Comparison of ENCODE assay signal across 33 cellular contexts in genomic region chr7:88366845-88367244, GRCh38.
"Had no signal": no experiment of that assay in that cellular context is flagged by ENCODE, and none has a peak within 500 bp of the region (broad histone marks: within the 10 kb centered on the region; RNA-seq: fewer than 3 reads in every experiment).

No MANE protein-coding gene starts in this region.

- DNase-seq: activated CD4-positive, alpha-beta memory T cell treated with anti-CD3 and anti-CD28 coated beads, Interleukin-2, amount 10 ng/mL, durations not matched to agents 7 days and 5 days; activated CD4-positive, alpha-beta T cell treated with anti-CD3 and anti-CD28 coated beads for 1 hour; activated CD4-positive, alpha-beta T cell treated with anti-CD3 and anti-CD28 coated beads for 36 hours; activated CD4-positive, alpha-beta T cell treated with anti-CD3 and anti-CD28 coated beads for 48 hours; activated CD4-positive, alpha-beta T cell treated with anti-CD3 and anti-CD28 coated beads, Interleukin-2, amount 10 ng/mL, durations not matched to agents 7 days and 5 days; activated CD4-positive, alpha-beta T cell treated with anti-CD3 and anti-CD28 coated beads, Interleukin-2, amount 50 U/mL, for 48 hours; activated CD4-positive, CD25-positive, alpha-beta regulatory T cell; activated CD8-positive, alpha-beta memory T cell treated with anti-CD3 and anti-CD28 coated beads for 24 hours; activated CD8-positive, alpha-beta memory T cell treated with anti-CD3 and anti-CD28 coated beads, Interleukin-2, amount 10 ng/mL, durations not matched to agents 7 days and 5 days; activated CD8-positive, alpha-beta memory T cell treated with anti-CD3 and anti-CD28 coated beads, Interleukin-2, amount 50 U/mL, for 48 hours; activated CD8-positive, alpha-beta T cell treated with anti-CD3 and anti-CD28 coated beads, Interleukin-2, amount 10 ng/mL, durations not matched to agents 7 days and 5 days; activated effector memory CD4-positive, alpha-beta T cell treated with Interleukin-2 at 50 U/mL for 16 hours; activated gamma-delta T cell; activated naive CD4-positive, alpha-beta T cell treated with anti-CD3 and anti-CD28 coated beads, Interleukin-2, amount 10 ng/mL, durations not matched to agents 7 days and 5 days; activated naive CD4-positive, alpha-beta T cell treated with Interleukin-2 at 50 U/mL for 16 hours; activated naive CD8-positive, alpha-beta T cell treated with anti-CD3 and anti-CD28 coated beads, Interleukin-2, amount 10 ng/mL, durations not matched to agents 7 days and 5 days; activated naive CD8-positive, alpha-beta T cell treated with anti-CD3 and anti-CD28 coated beads, Interleukin-2, amount 50 U/mL, for 24 hours; activated T-cell treated with anti-CD3 and anti-CD28 coated beads, Interleukin-2, amount 50 U/mL, for 24 hours; activated T-cell treated with anti-CD3 and anti-CD28 coated beads, Interleukin-2, amount 50 U/mL, for 48 hours; amygdala; anterior cingulate cortex; caudate nucleus; cerebellar nuclear complex; T-helper 1 cell; T-helper 2 cell; T-helper 9 cell; WERI-Rb-1 had no signal

- H3K4me1 ChIP-seq: ascending aorta had no signal

- H3K4me3 ChIP-seq: ascending aorta, cardiac muscle cell had no signal

- H3K36me3 ChIP-seq: ascending aorta, cardiac muscle cell, WERI-Rb-1 had no signal

- ATAC-seq: activated CD4-positive, alpha-beta T cell treated with anti-CD3 and anti-CD28 coated beads for 36 hours; activated CD4-positive, CD25-positive, alpha-beta regulatory T cell treated with anti-CD3 and anti-CD28 coated beads, Interleukin-2, amount 50 U/mL, for 24 hours; activated CD8-positive, alpha-beta memory T cell treated with anti-CD3 and anti-CD28 coated beads, Interleukin-2, amount 10 ng/mL, durations not matched to agents 7 days and 5 days; activated CD8-positive, alpha-beta T cell treated with anti-CD3 and anti-CD28 coated beads, Interleukin-2, amount 10 ng/mL, durations not matched to agents 7 days and 5 days; activated naive CD8-positive, alpha-beta T cell treated with anti-CD3 and anti-CD28 coated beads, Interleukin-2, amount 50 U/mL, for 24 hours; WTC11 had no signal

- FAIRE-seq: bronchial epithelial cell, TTC549 had no signal

- H3K27me3 ChIP-seq: ascending aorta, cardiac muscle cell had no signal

- H3K9me3 ChIP-seq: ascending aorta had no signal

- H3K27ac ChIP-seq: ascending aorta, cardiac muscle cell had no signal
